In the genomic region with DNA sequence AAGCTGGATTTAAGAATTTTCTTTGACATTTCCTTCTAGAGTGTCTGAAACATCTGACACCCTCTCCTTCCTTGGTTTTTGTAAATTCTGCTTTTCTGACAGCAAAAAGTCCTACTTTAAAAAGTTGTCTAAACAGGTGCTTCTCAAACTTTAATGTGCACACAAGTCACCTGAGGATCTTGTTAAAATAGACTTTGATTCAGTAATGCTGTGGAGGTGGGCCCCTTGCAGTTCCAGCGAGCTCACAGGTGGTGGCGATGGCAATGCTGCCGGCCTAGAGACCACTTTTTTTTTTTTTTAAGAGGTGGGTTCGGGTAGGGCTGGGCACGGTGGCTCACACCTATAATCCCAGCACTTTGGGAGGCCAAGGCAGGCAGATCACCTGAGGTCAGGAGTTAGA, we compare ENCODE assay signal across 12 cellular contexts.
DNase-seq lines count a peak whose midpoint lies in the region; ATAC-seq and TF ChIP-seq lines count a peak whose summit lies in the region.
"Had no signal": no experiment of that assay in that cellular context is flagged by ENCODE, and none has a peak within 500 bp of the region (broad histone marks: within the 10 kb centered on the region; RNA-seq: fewer than 3 reads in every experiment).

No MANE protein-coding gene starts in this region.

- in situ Hi-C loops in SK-MEL-5 (cut with HindIII; ENCODE audit: low pct_unique_long_range_greater_than_20kb, low sequenced_read_pairs) = loop anchor here (10.0 kb wide), 1 partner anchor 55 kb away; no protein-coding TSS in a partner anchor

- ATAC-seq in foreskin keratinocyte (no peak), GM19328 (IDR thresholded peaks at IDR 0.05; ENCODE audit: unreplicated experiment) (no peak)

- no peaks in the 10 kb centered on the region for H3K4me1 ChIP-seq in foreskin keratinocyte

- H3K27ac ChIP-seq in foreskin keratinocyte = no peak overlapping the region
- H3K27ac ChIP-seq: GM23248, tibial nerve had no signal

- H3K27me3 ChIP-seq in foreskin keratinocyte = no peaks in the 10 kb centered on the region
- H3K27me3 ChIP-seq: tibial nerve had no signal

- DNase-seq in AG10803 (ENCODE audit: low read depth) (no peak), SK-MEL-5 (ENCODE audit: low read depth, low spot score) (peak; percentile 48), foreskin keratinocyte (no peak), DMS153 (lab: John Stamatoyannopoulos, UW) (no peak), NCI-H1417 (lab: John Stamatoyannopoulos, UW) (no peak), medulla oblongata (ENCODE audit: extremely low spot score) (no peak)
- DNase-seq: activated T-cell treated with anti-CD3 and anti-CD28 coated beads, Interleukin-2, amount 50 U/mL, for 1 hour; GM23248; Right ventricle myocardium superior had no signal

- no peak overlapping the region for H3K4me3 ChIP-seq in AG10803 (ENCODE audit: low read length)
- H3K4me3 ChIP-seq: GM23248, tibial nerve had no signal

- peak; percentile 19 for TF ChIP-seq CTCF in AG10803 (conservative IDR thresholded peaks at IDR 0.05; ENCODE audit: low read length)
- TF ChIP-seq CTCF in GM12872 (IDR thresholded peaks at IDR 0.05; ENCODE audit: insufficient read depth, low read depth, low read length) = peak; percentile 41; the same call in 2 of the 3 replicates
- peak; percentile 45 for TF ChIP-seq CTCF in foreskin keratinocyte (conservative IDR thresholded peaks at IDR 0.05)
